8 cellular contexts compared by ENCODE assay signal in the genomic region with DNA sequence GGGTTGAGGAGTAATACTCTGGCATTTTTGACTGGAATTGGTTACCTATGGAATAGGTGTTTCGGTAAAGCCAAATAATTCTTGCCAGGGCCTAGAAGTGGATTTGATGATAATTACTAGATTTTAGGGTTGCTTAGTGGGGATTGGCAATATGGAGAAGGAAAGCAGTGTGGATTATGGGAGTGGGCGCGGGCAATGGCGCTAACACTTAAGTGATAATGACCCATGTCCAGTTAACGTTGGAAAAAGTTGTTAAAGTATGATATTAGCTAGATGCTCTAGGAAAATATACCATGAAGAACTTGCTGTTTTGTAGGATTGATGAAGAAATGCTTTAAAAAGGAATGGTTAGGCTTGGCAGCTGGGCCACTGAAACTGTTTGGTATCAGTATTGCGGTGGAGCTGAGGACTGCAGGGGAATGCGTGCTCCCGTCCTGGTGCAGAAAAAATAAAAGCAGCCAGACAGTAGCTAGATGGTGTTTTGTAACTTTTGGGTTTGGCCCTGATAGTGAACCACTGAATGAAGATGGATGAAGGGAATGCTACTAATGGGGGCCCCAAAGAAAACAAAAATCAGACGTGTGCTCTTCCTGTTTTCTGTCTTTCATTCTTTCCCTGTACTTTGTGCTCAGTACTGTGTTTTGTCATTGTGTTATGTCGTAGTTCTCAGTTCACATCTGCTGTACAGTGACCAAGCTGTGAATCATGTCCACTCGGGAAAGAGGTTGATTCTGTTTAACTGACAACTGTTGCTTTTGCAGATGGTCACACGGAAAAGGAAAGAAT. TPM values are rescaled to one million over a fixed set of nuclear protein-coding genes. Genes with fewer than 3 reads are reported as not detected.
DNase-seq lines count a peak whose midpoint lies in the region; ATAC-seq and TF ChIP-seq lines count a peak whose summit lies in the region.

No MANE protein-coding gene starts in this region.

- H3K36me3 ChIP-seq in neural progenitor cell, result no peaks in the 10 kb centered on the region

- H3K4me2 ChIP-seq in neural progenitor cell, result peak overlapping the region; percentile 95

- peak; percentile 32 for DNase-seq in GM10248 (ENCODE audit: extremely low spot score)
- no peak for DNase-seq in LNCaP clone FGC (ENCODE audit: low read depth)
- DNase-seq in activated CD8-positive, alpha-beta T cell treated with anti-CD3 and anti-CD28 coated beads for 36 hours, result peak; percentile 50
- DNase-seq in fibroblast of pulmonary artery (ENCODE audit: low read depth), result peak; percentile 60
- peak; percentile 37 for DNase-seq in neural progenitor cell (ENCODE audit: low spot score)
- no peak for DNase-seq in GOT3 (lab: John Stamatoyannopoulos, UW)
- DNase-seq in NCI-H2196 (lab: John Stamatoyannopoulos, UW; ENCODE audit: unreplicated experiment), result no peak

- H2AFZ ChIP-seq in neural progenitor cell (replicated peaks), result peak overlapping the region; percentile 55

- POLR2A ChIA-PET in GM10248 (lab: Yijun Ruan, JAX), result interaction anchor here (0.5 to 1.4 kb wide), 2 partner anchors 14 to 17 kb away, joined by 3 to 5 read pairs; no protein-coding TSS in a partner anchor
- POLR2A ChIA-PET in activated CD8-positive, alpha-beta T cell treated with anti-CD3 and anti-CD28 coated beads for 36 hours (lab: Charles Lee), result interaction anchor here (1.5 kb wide), 1 partner anchor 20 kb away, joined by 4 read pairs; no protein-coding TSS in a partner anchor

- peak overlapping the region; percentile 92 for H3K27ac Mint-ChIP-seq in activated CD8-positive, alpha-beta T cell treated with anti-CD3 and anti-CD28 coated beads for 36 hours
- no peak overlapping the region for H3K27ac Mint-ChIP-seq in neural progenitor cell

- no peak for TF ChIP-seq CTCF in GM10248 (IDR thresholded peaks at IDR 0.05; ENCODE audit: control extremely low read depth, extremely low read depth, low read depth, missing control alignments)
- TF ChIP-seq CTCF in LNCaP clone FGC (IDR thresholded peaks at IDR 0.05; ENCODE audit: control insufficient read depth, extremely low read depth, insufficient read depth), result no peak
- TF ChIP-seq CTCF in activated CD8-positive, alpha-beta T cell treated with anti-CD3 and anti-CD28 coated beads for 36 hours (IDR thresholded peaks at IDR 0.05), result peak; percentile 35
- TF ChIP-seq CTCF in fibroblast of pulmonary artery (IDR thresholded peaks at IDR 0.05; ENCODE audit: low read length, missing control alignments), result peak; percentile 18
- peak; percentile 36 for TF ChIP-seq CTCF in neural progenitor cell (IDR thresholded peaks at IDR 0.05)

- peaks cover 18% of the 10 kb centered on the region for H3K36me3 Mint-ChIP-seq in activated CD8-positive, alpha-beta T cell treated with anti-CD3 and anti-CD28 coated beads for 36 hours (ENCODE audit: low read depth)
- H3K36me3 Mint-ChIP-seq in neural progenitor cell, result peaks cover 5% of the 10 kb centered on the region

- H3K4me1 ChIP-seq in neural progenitor cell, result peaks cover 19% of the 10 kb centered on the region

- CTCF ChIA-PET in GM10248 (lab: Yijun Ruan, JAX), result interaction anchor here (0.6 to 2.0 kb wide), 12 partner anchors 9 to 276 kb away, joined by 3 to 8 read pairs (median 4); no protein-coding TSS in a partner anchor
- CTCF ChIA-PET in activated CD8-positive, alpha-beta T cell treated with anti-CD3 and anti-CD28 coated beads for 36 hours (lab: Charles Lee), result interaction anchor here (0.7 to 2.2 kb wide), 5 partner anchors 16 to 135 kb away, joined by 3 to 8 read pairs (median 4); no protein-coding TSS in a partner anchor

- no peaks in the 10 kb centered on the region for H3K27me3 ChIP-seq in neural progenitor cell

- H3K4me3 ChIP-seq in LNCaP clone FGC (ENCODE audit: low read depth, low read length), result peak overlapping the region; percentile 86
- H3K4me3 ChIP-seq in fibroblast of pulmonary artery (replicated peaks; ENCODE audit: low read depth, low read length), result peak overlapping the region; percentile 91
- peak overlapping the region; percentile 96 for H3K4me3 ChIP-seq in neural progenitor cell

- intact Hi-C loops in activated CD8-positive, alpha-beta T cell treated with anti-CD3 and anti-CD28 coated beads for 36 hours (cut with micrococcal nuclease), result loop anchor here (5.0 kb wide), 1 partner anchor 67 kb away; no protein-coding TSS in a partner anchor

- no peaks in the 10 kb centered on the region for H3F3A ChIP-seq in neural progenitor cell (ENCODE audit: low read depth)

- peak overlapping the region; percentile 74 for H3K9ac ChIP-seq in neural progenitor cell

- H3K79me2 ChIP-seq in neural progenitor cell (ENCODE audit: low read depth), result peaks cover 47% of the 10 kb centered on the region

- ATAC-seq in GM21723 (IDR thresholded peaks at IDR 0.05; ENCODE audit: unreplicated experiment), result peak; percentile 36
- no peak for ATAC-seq in activated CD8-positive, alpha-beta T cell treated with anti-CD3 and anti-CD28 coated beads for 36 hours

- no peaks in the 10 kb centered on the region for H3K9me3 Mint-ChIP-seq in activated CD8-positive, alpha-beta T cell treated with anti-CD3 and anti-CD28 coated beads for 36 hours
- no peaks in the 10 kb centered on the region for H3K9me3 Mint-ChIP-seq in neural progenitor cell

- peaks cover 24% of the 10 kb centered on the region for H4K20me1 ChIP-seq in neural progenitor cell (ENCODE audit: low read depth)

- no peak overlapping the region for H3K27ac ChIP-seq in neural progenitor cell

- H3K27me3 Mint-ChIP-seq in activated CD8-positive, alpha-beta T cell treated with anti-CD3 and anti-CD28 coated beads for 36 hours, result peaks cover 2% of the 10 kb centered on the region
- peaks cover 3% of the 10 kb centered on the region for H3K27me3 Mint-ChIP-seq in neural progenitor cell (ENCODE audit: insufficient read depth, low read depth)

- H3K4me3 Mint-ChIP-seq in activated CD8-positive, alpha-beta T cell treated with anti-CD3 and anti-CD28 coated beads for 36 hours, result peak overlapping the region; percentile 67
- H3K4me3 Mint-ChIP-seq in neural progenitor cell, result peak overlapping the region; percentile 94

- peaks cover 33% of the 10 kb centered on the region for H3K4me1 Mint-ChIP-seq in activated CD8-positive, alpha-beta T cell treated with anti-CD3 and anti-CD28 coated beads for 36 hours (ENCODE audit: low read depth)
- peaks cover 14% of the 10 kb centered on the region for H3K4me1 Mint-ChIP-seq in neural progenitor cell

- H3K9me3 ChIP-seq in neural progenitor cell (ENCODE audit: low read depth), result no peaks in the 10 kb centered on the region

RNA-seq across cellular contexts. Expression of a gene that starts 0.9 kb away (rescaled TPM):
- 100 to 1,000 TPM in 1 of 2 experiments, 10 to 100 TPM in 1; 87.2 to 104 TPM for total RNA-seq in activated CD8-positive, alpha-beta T cell treated with anti-CD3 and anti-CD28 coated beads for 36 hours
- 22.7 and 32.2 TPM in 2 replicates for total RNA-seq in neural progenitor cell (ENCODE audit: low replicate concordance)

Comparison
In these comparisons a context has a peak if more than half of its experiments do, and no peak if none do; other contexts are left out.
1. DNase-seq: peak in GM10248 (single experiment), activated CD8-positive, alpha-beta T cell treated with anti-CD3 and anti-CD28 coated beads for 36 hours (single experiment), fibroblast of pulmonary artery (single experiment) and neural progenitor cell (single experiment); none in LNCaP clone FGC (single experiment), GOT3 (single experiment) and NCI-H2196 (single experiment).
2. CTCF ChIP-seq: peak in activated CD8-positive, alpha-beta T cell treated with anti-CD3 and anti-CD28 coated beads for 36 hours (single experiment), fibroblast of pulmonary artery (single experiment) and neural progenitor cell (single experiment); none in GM10248 (single experiment) and LNCaP clone FGC (single experiment).
3. Peak in every context shown above with its lines, with median percentiles within 50 percentile points of each other: H3K4me3 ChIP-seq.